ENCODE assay signal across 24 cellular contexts in the genomic region with DNA sequence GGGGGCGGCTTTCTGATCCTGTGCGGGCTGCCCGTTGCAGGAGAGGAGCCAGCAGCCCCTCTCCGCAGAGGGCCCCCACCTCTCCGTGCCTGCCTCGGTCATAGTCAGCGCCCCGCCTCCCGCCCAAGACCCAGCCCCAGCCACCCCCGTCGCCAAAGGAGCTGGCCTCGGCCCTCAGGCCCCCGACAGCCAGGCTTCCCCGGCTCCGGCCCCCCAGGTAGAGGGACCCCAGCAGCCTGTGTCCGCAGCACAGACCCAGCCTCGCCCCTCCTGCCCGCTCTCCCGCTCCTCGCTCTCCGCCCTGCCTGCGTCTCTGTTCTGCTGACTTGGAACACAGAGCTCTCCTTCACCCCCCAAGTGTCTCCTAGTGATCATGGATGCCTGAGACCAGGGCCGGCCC. TPM values are rescaled to one million over a fixed set of nuclear protein-coding genes. Genes with fewer than 3 reads are reported as not detected.
"Had no signal": no experiment of that assay in that cellular context is flagged by ENCODE, and none has a peak within 500 bp of the region (broad histone marks: within the 10 kb centered on the region; RNA-seq: fewer than 3 reads in every experiment).

No MANE protein-coding gene starts in this region.

- H3K27me3 Mint-ChIP-seq: activated CD4-positive, alpha-beta memory T cell treated with anti-CD3 and anti-CD28 coated beads for 36 hours; activated CD4-positive, alpha-beta T cell treated with anti-CD3 and anti-CD28 coated beads, Interleukin-2, amount 10 ng/mL, durations not matched to agents 7 days and 5 days; activated naive CD4-positive, alpha-beta T cell treated with anti-CD3 and anti-CD28 coated beads, Interleukin-2, amount 10 ng/mL, durations not matched to agents 7 days and 5 days; activated naive CD8-positive, alpha-beta T cell treated with anti-CD3 and anti-CD28 coated beads, Interleukin-2, amount 10 ng/mL, durations not matched to agents 7 days and 5 days; activated T-helper 17 cell treated with anti-CD3 and anti-CD28 coated beads, Interleukin-2, amount 50 U/mL, for 72 hours had no signal

- H3K4me1 ChIP-seq: ascending aorta, body of pancreas, Peyer's patch had no signal

- ATAC-seq: activated T-helper 17 cell treated with anti-CD3 and anti-CD28 coated beads, Interleukin-2, amount 50 U/mL, for 72 hours; body of pancreas had no signal

- H3K27me3 ChIP-seq: adrenal gland, ascending aorta, body of pancreas, Peyer's patch had no signal

- H3K9me3 Mint-ChIP-seq: activated CD4-positive, alpha-beta memory T cell treated with anti-CD3 and anti-CD28 coated beads for 36 hours; activated CD4-positive, alpha-beta T cell treated with anti-CD3 and anti-CD28 coated beads, Interleukin-2, amount 10 ng/mL, durations not matched to agents 7 days and 5 days; activated naive CD4-positive, alpha-beta T cell treated with anti-CD3 and anti-CD28 coated beads, Interleukin-2, amount 10 ng/mL, durations not matched to agents 7 days and 5 days; activated naive CD8-positive, alpha-beta T cell treated with anti-CD3 and anti-CD28 coated beads, Interleukin-2, amount 10 ng/mL, durations not matched to agents 7 days and 5 days; activated T-helper 17 cell treated with anti-CD3 and anti-CD28 coated beads, Interleukin-2, amount 50 U/mL, for 72 hours had no signal

- H3K4me3 Mint-ChIP-seq: activated CD4-positive, alpha-beta memory T cell treated with anti-CD3 and anti-CD28 coated beads for 36 hours; activated CD4-positive, alpha-beta T cell treated with anti-CD3 and anti-CD28 coated beads, Interleukin-2, amount 10 ng/mL, durations not matched to agents 7 days and 5 days; activated naive CD4-positive, alpha-beta T cell treated with anti-CD3 and anti-CD28 coated beads, Interleukin-2, amount 10 ng/mL, durations not matched to agents 7 days and 5 days; activated naive CD8-positive, alpha-beta T cell treated with anti-CD3 and anti-CD28 coated beads, Interleukin-2, amount 10 ng/mL, durations not matched to agents 7 days and 5 days; activated T-helper 17 cell treated with anti-CD3 and anti-CD28 coated beads, Interleukin-2, amount 50 U/mL, for 72 hours had no signal

- H3K27ac ChIP-seq: adrenal gland, ascending aorta, body of pancreas, Peyer's patch, VCaP had no signal

- H3K27ac Mint-ChIP-seq: activated CD4-positive, alpha-beta memory T cell treated with anti-CD3 and anti-CD28 coated beads for 36 hours; activated naive CD4-positive, alpha-beta T cell treated with anti-CD3 and anti-CD28 coated beads, Interleukin-2, amount 10 ng/mL, durations not matched to agents 7 days and 5 days; activated naive CD8-positive, alpha-beta T cell treated with anti-CD3 and anti-CD28 coated beads, Interleukin-2, amount 10 ng/mL, durations not matched to agents 7 days and 5 days; activated T-helper 17 cell treated with anti-CD3 and anti-CD28 coated beads, Interleukin-2, amount 50 U/mL, for 72 hours had no signal

- H3K4me1 Mint-ChIP-seq: activated CD4-positive, alpha-beta T cell treated with anti-CD3 and anti-CD28 coated beads, Interleukin-2, amount 10 ng/mL, durations not matched to agents 7 days and 5 days; activated naive CD4-positive, alpha-beta T cell treated with anti-CD3 and anti-CD28 coated beads, Interleukin-2, amount 10 ng/mL, durations not matched to agents 7 days and 5 days; activated T-helper 17 cell treated with anti-CD3 and anti-CD28 coated beads, Interleukin-2, amount 50 U/mL, for 72 hours had no signal

- H3K9me3 ChIP-seq: adrenal gland, ascending aorta, body of pancreas, Peyer's patch had no signal

- H3K4me3 ChIP-seq: adrenal gland, ascending aorta, body of pancreas, Peyer's patch had no signal

- DNase-seq: activated CD4-positive, alpha-beta memory T cell treated with anti-CD3 and anti-CD28 coated beads for 36 hours; activated CD4-positive, alpha-beta T cell treated with anti-CD3 and anti-CD28 coated beads, Interleukin-2, amount 10 ng/mL, durations not matched to agents 7 days and 5 days; activated CD4-positive, CD25-positive, alpha-beta regulatory T cell; activated CD8-positive, alpha-beta memory T cell treated with anti-CD3 and anti-CD28 coated beads for 24 hours; activated gamma-delta T cell; activated naive CD4-positive, alpha-beta T cell treated with anti-CD3 and anti-CD28 coated beads, Interleukin-2, amount 10 ng/mL, durations not matched to agents 7 days and 5 days; activated naive CD8-positive, alpha-beta T cell treated with anti-CD3 and anti-CD28 coated beads, Interleukin-2, amount 10 ng/mL, durations not matched to agents 7 days and 5 days; activated T-cell treated with anti-CD3 and anti-CD28 coated beads for 4 hours; activated T-cell treated with anti-CD3 and anti-CD28 coated beads, Interleukin-2, amount 50 U/mL, for 48 hours; adrenal gland; body of pancreas; Karpas-422; NCI-H1048; NCI-H146; NCI-H187 treated with DMSO at 0.1 percent for 48 hours; NCI-H2081 treated with DMSO at 0.1 percent for 48 hours; NCI-H446; NCI-H524; SIG-M5; T-helper 1 cell had no signal

RNA-seq across cellular contexts. Expression of a gene that starts 31.3 kb away (rescaled TPM):
- total RNA-seq: activated CD4-positive, alpha-beta T cell treated with anti-CD3 and anti-CD28 coated beads, Interleukin-2, amount 10 ng/mL, durations not matched to agents 7 days and 5 days had no signal
